In the genomic region with DNA sequence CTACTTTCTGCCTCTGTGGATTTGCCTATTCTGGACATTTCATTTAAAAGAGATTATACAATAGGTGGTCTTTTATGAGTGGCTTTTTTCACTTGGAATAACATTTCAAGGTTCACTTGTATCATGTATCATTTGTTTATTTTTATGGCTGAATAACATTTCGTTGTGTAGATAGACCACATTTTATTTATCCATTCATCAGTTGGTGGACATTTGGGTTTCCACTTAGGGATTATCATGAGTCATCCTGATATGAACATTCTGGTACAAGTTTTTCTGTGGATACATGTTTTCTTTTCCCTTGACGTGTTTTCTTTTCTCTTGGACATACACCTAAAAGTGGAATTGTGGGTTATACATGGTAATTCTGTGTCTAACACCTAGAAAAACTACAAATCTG, we compare ENCODE assay signal across 33 cellular contexts. TPM values are rescaled to one million over a fixed set of nuclear protein-coding genes. Genes with fewer than 3 reads are reported as not detected.
"Had no signal": no experiment of that assay in that cellular context is flagged by ENCODE, and none has a peak within 500 bp of the region (broad histone marks: within the 10 kb centered on the region; RNA-seq: fewer than 3 reads in every experiment).

No MANE protein-coding gene starts in this region.

- H3K4me3 ChIP-seq: dorsolateral prefrontal cortex, left lung, lung, ovary, psoas muscle, right atrium auricular region, thoracic aorta, vagina had no signal

- DNase-seq: activated B cell treated with CpG ODN at 0.5 μM for 24 hours; activated CD4-positive, alpha-beta T cell treated with anti-CD3 and anti-CD28 coated beads for 36 hours; activated CD4-positive, alpha-beta T cell treated with anti-CD3 and anti-CD28 coated beads, Interleukin-2, amount 50 U/mL, for 48 hours; activated CD8-positive, alpha-beta memory T cell treated with anti-CD3 and anti-CD28 coated beads, Interleukin-2, amount 50 U/mL, for 48 hours; activated naive CD4-positive, alpha-beta T cell treated with anti-CD3 and anti-CD28 coated beads for 36 hours; activated naive CD8-positive, alpha-beta T cell treated with anti-CD3 and anti-CD28 coated beads, Interleukin-2, amount 10 ng/mL, durations not matched to agents 7 days and 5 days; activated T-cell treated with anti-CD3 and anti-CD28 coated beads, Interleukin-2, amount 50 U/mL, for 4 hours; amygdala; brain microvascular endothelial cell; central memory CD4-positive, alpha-beta T cell; dorsolateral prefrontal cortex; effector memory CD8-positive, alpha-beta T cell; immature natural killer cell; kidney glomerular epithelial cell; left lung; naive thymus-derived CD8-positive, alpha-beta T cell; ovary; psoas muscle; stimulated activated CD4-positive, alpha-beta T cell treated with anti-CD3 and anti-CD28 coated beads, Interleukin-4, amount 100 ng/mL, for 24 hours; stimulated activated naive CD4-positive, alpha-beta T cell treated with Interleukin-2 at 50 U/mL for 16 hours; T1000 had no signal

- H3K27ac Mint-ChIP-seq: activated B cell treated with CpG ODN at 0.5 μM for 24 hours; activated CD4-positive, alpha-beta T cell treated with anti-CD3 and anti-CD28 coated beads for 36 hours; activated naive CD4-positive, alpha-beta T cell treated with anti-CD3 and anti-CD28 coated beads for 36 hours; activated naive CD8-positive, alpha-beta T cell treated with anti-CD3 and anti-CD28 coated beads, Interleukin-2, amount 10 ng/mL, durations not matched to agents 7 days and 5 days; effector memory CD8-positive, alpha-beta T cell; immature natural killer cell; mesothelial cell of epicardium; naive thymus-derived CD8-positive, alpha-beta T cell; T-helper 1 cell treated with Interleukin-12 subunit alpha and Interleukin-12 subunit beta and Interleukin-4 antibody, amounts not matched to agents 30 μg/mL and 1 μg/mL, for 36 hours; type B pancreatic cell had no signal

- H3K4me3 Mint-ChIP-seq: activated B cell treated with CpG ODN at 0.5 μM for 24 hours; activated CD4-positive, alpha-beta T cell treated with anti-CD3 and anti-CD28 coated beads for 36 hours; activated naive CD4-positive, alpha-beta T cell treated with anti-CD3 and anti-CD28 coated beads for 36 hours; activated naive CD8-positive, alpha-beta T cell treated with anti-CD3 and anti-CD28 coated beads, Interleukin-2, amount 10 ng/mL, durations not matched to agents 7 days and 5 days; activated T-cell treated with anti-CD3 and anti-CD28 coated beads, Interleukin-2, amount 50 U/mL, for 4 hours; effector memory CD8-positive, alpha-beta T cell; immature natural killer cell; mesothelial cell of epicardium; naive thymus-derived CD8-positive, alpha-beta T cell; T-helper 1 cell treated with Interleukin-12 subunit alpha and Interleukin-12 subunit beta and Interleukin-4 antibody, amounts not matched to agents 30 μg/mL and 1 μg/mL, for 36 hours; type B pancreatic cell had no signal

- H3K27me3 ChIP-seq: brain microvascular endothelial cell, dorsolateral prefrontal cortex, left lung, ovary, right atrium auricular region, vagina had no signal

- FAIRE-seq: colon, endothelial cell of umbilical vein had no signal

- H3K27me3 Mint-ChIP-seq: type B pancreatic cell had no signal

- H3K4me1 ChIP-seq: left lung, psoas muscle, right atrium auricular region, vagina had no signal

- H3K4me1 Mint-ChIP-seq: mesothelial cell of epicardium had no signal

- H3K36me3 ChIP-seq: brain microvascular endothelial cell, left lung, ovary, right atrium auricular region, thoracic aorta, vagina had no signal

- H3K27ac ChIP-seq: brain microvascular endothelial cell, dorsolateral prefrontal cortex, left lung, ovary, psoas muscle, right atrium auricular region, thoracic aorta, vagina had no signal

- H3K9me3 ChIP-seq: ovary, thoracic aorta had no signal

RNA-seq across cellular contexts. Expression of gene PRSS54, which starts 25.3 kb away (rescaled TPM):
- total RNA-seq: activated B cell treated with CpG ODN at 0.5 μM for 24 hours; activated CD4-positive, alpha-beta T cell treated with anti-CD3 and anti-CD28 coated beads for 36 hours; activated CD8-positive, alpha-beta memory T cell treated with anti-CD3 and anti-CD28 coated beads for 36 hours; activated naive CD4-positive, alpha-beta T cell treated with anti-CD3 and anti-CD28 coated beads for 36 hours; activated naive CD8-positive, alpha-beta T cell treated with anti-CD3 and anti-CD28 coated beads, Interleukin-2, amount 10 ng/mL, durations not matched to agents 7 days and 5 days; activated T-cell treated with anti-CD3 and anti-CD28 coated beads, Interleukin-2, amount 50 U/mL, for 4 hours; endothelial cell of umbilical vein; esophagus mucosa; fibroblast of villous mesenchyme; left lung; lung; mesothelial cell of epicardium; naive thymus-derived CD8-positive, alpha-beta T cell; ovary; psoas muscle; right atrium auricular region; thoracic aorta; vagina had no signal
- polyA plus RNA-seq: endothelial cell of umbilical vein; immature natural killer cell; naive thymus-derived CD8-positive, alpha-beta T cell; ovary had no signal
